1 cellular context compared by ENCODE assay signal in the genomic region with DNA sequence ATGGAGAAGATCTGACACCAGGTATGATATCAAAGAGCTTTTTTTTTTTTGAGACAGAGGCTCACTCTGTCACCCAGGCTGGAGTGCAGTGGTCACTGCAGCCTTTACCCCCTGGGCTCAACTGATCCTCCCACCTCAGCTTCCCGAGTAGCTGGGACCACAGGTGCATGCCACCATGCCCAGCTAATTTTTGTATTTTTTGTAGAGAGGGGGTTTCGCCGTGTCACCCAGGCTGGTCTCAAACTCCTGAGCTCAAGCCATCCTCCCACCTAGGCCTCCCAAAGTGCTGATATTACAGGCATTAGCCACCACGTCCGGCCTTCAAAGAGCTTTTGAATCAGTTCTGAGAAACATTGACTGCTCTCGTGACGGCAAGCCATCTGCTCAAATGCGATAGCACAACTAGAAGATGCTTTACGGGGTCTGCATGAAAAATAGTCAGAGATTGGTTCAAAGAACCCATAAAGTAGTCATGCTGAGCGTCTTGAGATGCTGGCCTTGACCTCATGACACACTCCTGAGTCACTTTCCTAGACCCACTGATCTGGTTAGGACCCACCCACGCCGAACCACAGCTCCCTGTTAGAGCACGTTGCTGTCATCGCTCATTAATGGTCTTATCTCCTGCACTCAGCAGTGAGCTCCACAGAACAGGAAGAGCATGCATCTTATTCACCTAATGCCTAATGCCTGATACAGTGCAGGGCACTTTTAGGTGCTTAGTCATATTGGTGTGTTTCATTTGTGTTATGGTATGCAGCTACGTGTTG.
A peak's percentile ranks its signal among the peaks of the same experiment; 100 is the strongest.
TF ChIP-seq lines count a peak whose summit lies in the region.

No MANE protein-coding gene starts in this region.

TF ChIP-seq in K562, 482 proteins besides CTCF, POLR2A, EP300 and RAD21 (continued from another document and continues in another):
- TF ChIP-seq MXI1 (IDR thresholded peaks at IDR 0.05; ENCODE audit: low read depth, low read length) (0 out of 2 replicates have a peak, but pooled peaks have one; percentile 74), ZNF586 (CRISPR knock-in tag; conservative IDR thresholded peaks at IDR 0.05) (no peak), ZNF583 (CRISPR knock-in tag; IDR thresholded peaks at IDR 0.05) (peak; percentile 50; the same call in 1 of the 2 replicates), ATF1 (CRISPR knock-in tag; IDR thresholded peaks at IDR 0.05) (no peak), ATF1 (tag; IDR thresholded peaks at IDR 0.05) (peak; percentile 96), ZNF121 (CRISPR knock-in tag; conservative IDR thresholded peaks at IDR 0.05) (no peak), ETV5 (CRISPR knock-in tag; IDR thresholded peaks at IDR 0.05; ENCODE audit: low read depth) (peak; percentile 98), RBM25 (IDR thresholded peaks at IDR 0.05; ENCODE audit: low read depth, low read length, severe bottlenecking) (no peak), JUN (IDR thresholded peaks at IDR 0.05; ENCODE audit: borderline replicate concordance, low read depth, low read length) (peak; percentile 95), JUN (CRISPR knock-in tag; IDR thresholded peaks at IDR 0.05; ENCODE audit: borderline replicate concordance) (peak; percentile 93; the same call in 1 of the 2 replicates), ESRRA (IDR thresholded peaks at IDR 0.05; ENCODE audit: borderline replicate concordance, low read depth) (peak; percentile 92), KLF10 (CRISPR knock-in tag; IDR thresholded peaks at IDR 0.05) (no peak), OTX1 (CRISPR knock-in tag; IDR thresholded peaks at IDR 0.05) (0 out of 2 replicates have a peak, but pooled peaks have one; percentile 20), PHB2 (IDR thresholded peaks at IDR 0.05; ENCODE audit: low read depth) (peak; percentile 91), SNRNP70 (optimal IDR thresholded peaks at IDR 0.05; ENCODE audit: low read depth, low read length) (no peak), NR4A1 (CRISPR knock-in tag; IDR thresholded peaks at IDR 0.05) (no peak), NR4A1 (tag; IDR thresholded peaks at IDR 0.05) (peak; percentile 89), TFE3 (CRISPR knock-in tag; IDR thresholded peaks at IDR 0.05) (peak; percentile 23; the same call in 1 of the 2 replicates), GMEB1 (CRISPR knock-in tag; IDR thresholded peaks at IDR 0.05) (0 out of 2 replicates have a peak, but pooled peaks have one; percentile 5), KAT2B (IDR thresholded peaks at IDR 0.05; ENCODE audit: low read depth, low read length) (no peak), ZC3H4 (CRISPR knock-in tag; IDR thresholded peaks at IDR 0.05; ENCODE audit: borderline replicate concordance) (no peak), XRCC4 (IDR thresholded peaks at IDR 0.05; ENCODE audit: extremely low read depth, insufficient read depth, insufficient read length) (no peak), MBD1 (CRISPR knock-in tag; IDR thresholded peaks at IDR 0.05) (no peak), CBFA2T2 (conservative IDR thresholded peaks at IDR 0.05) (peak; percentile 98), TOE1 (IDR thresholded peaks at IDR 0.05; ENCODE audit: borderline replicate concordance) (peak; percentile 93; the same call in 1 of the 2 replicates), TOE1 (CRISPR knock-in tag; IDR thresholded peaks at IDR 0.05; ENCODE audit: borderline replicate concordance, low read depth) (no peak), MAFF (IDR thresholded peaks at IDR 0.05; ENCODE audit: low read length) (peak; percentile 66), RBM15 (IDR thresholded peaks at IDR 0.05; ENCODE audit: insufficient read depth, low read length) (no peak), CEBPB (tag; IDR thresholded peaks at IDR 0.05) (peak; percentile 39; the same call in 1 of the 2 replicates), NFYB (IDR thresholded peaks at IDR 0.05; ENCODE audit: extremely low read depth, insufficient read length) (peak; percentile 15), PRMT5 (CRISPR knock-in tag; IDR thresholded peaks at IDR 0.05) (no peak), PHTF2 (CRISPR knock-in tag; IDR thresholded peaks at IDR 0.05) (no peak), KDM1A (IDR thresholded peaks at IDR 0.05) (peak; percentile 100), TRIM24 (IDR thresholded peaks at IDR 0.05) (peak; percentile 94 to 97), RBBP5 (IDR thresholded peaks at IDR 0.05; ENCODE audit: borderline replicate concordance, insufficient read depth, low read length, poor library complexity, severe bottlenecking) (no peak)
- TF ChIP-seq, protein P1, sequence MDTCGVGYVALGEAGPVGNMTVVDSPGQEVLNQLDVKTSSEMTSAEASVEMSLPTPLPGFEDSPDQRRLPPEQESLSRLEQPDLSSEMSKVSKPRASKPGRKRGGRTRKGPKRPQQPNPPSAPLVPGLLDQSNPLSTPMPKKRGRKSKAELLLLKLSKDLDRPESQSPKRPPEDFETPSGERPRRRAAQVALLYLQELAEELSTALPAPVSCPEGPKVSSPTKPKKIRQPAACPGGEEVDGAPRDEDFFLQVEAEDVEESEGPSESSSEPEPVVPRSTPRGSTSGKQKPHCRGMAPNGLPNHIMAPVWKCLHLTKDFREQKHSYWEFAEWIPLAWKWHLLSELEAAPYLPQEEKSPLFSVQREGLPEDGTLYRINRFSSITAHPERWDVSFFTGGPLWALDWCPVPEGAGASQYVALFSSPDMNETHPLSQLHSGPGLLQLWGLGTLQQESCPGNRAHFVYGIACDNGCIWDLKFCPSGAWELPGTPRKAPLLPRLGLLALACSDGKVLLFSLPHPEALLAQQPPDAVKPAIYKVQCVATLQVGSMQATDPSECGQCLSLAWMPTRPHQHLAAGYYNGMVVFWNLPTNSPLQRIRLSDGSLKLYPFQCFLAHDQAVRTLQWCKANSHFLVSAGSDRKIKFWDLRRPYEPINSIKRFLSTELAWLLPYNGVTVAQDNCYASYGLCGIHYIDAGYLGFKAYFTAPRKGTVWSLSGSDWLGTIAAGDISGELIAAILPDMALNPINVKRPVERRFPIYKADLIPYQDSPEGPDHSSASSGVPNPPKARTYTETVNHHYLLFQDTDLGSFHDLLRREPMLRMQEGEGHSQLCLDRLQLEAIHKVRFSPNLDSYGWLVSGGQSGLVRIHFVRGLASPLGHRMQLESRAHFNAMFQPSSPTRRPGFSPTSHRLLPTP (IDR thresholded peaks at IDR 0.05; ENCODE audit: borderline replicate concordance, extremely low read depth, insufficient read length) = no peak
- TF ChIP-seq, protein P2, sequence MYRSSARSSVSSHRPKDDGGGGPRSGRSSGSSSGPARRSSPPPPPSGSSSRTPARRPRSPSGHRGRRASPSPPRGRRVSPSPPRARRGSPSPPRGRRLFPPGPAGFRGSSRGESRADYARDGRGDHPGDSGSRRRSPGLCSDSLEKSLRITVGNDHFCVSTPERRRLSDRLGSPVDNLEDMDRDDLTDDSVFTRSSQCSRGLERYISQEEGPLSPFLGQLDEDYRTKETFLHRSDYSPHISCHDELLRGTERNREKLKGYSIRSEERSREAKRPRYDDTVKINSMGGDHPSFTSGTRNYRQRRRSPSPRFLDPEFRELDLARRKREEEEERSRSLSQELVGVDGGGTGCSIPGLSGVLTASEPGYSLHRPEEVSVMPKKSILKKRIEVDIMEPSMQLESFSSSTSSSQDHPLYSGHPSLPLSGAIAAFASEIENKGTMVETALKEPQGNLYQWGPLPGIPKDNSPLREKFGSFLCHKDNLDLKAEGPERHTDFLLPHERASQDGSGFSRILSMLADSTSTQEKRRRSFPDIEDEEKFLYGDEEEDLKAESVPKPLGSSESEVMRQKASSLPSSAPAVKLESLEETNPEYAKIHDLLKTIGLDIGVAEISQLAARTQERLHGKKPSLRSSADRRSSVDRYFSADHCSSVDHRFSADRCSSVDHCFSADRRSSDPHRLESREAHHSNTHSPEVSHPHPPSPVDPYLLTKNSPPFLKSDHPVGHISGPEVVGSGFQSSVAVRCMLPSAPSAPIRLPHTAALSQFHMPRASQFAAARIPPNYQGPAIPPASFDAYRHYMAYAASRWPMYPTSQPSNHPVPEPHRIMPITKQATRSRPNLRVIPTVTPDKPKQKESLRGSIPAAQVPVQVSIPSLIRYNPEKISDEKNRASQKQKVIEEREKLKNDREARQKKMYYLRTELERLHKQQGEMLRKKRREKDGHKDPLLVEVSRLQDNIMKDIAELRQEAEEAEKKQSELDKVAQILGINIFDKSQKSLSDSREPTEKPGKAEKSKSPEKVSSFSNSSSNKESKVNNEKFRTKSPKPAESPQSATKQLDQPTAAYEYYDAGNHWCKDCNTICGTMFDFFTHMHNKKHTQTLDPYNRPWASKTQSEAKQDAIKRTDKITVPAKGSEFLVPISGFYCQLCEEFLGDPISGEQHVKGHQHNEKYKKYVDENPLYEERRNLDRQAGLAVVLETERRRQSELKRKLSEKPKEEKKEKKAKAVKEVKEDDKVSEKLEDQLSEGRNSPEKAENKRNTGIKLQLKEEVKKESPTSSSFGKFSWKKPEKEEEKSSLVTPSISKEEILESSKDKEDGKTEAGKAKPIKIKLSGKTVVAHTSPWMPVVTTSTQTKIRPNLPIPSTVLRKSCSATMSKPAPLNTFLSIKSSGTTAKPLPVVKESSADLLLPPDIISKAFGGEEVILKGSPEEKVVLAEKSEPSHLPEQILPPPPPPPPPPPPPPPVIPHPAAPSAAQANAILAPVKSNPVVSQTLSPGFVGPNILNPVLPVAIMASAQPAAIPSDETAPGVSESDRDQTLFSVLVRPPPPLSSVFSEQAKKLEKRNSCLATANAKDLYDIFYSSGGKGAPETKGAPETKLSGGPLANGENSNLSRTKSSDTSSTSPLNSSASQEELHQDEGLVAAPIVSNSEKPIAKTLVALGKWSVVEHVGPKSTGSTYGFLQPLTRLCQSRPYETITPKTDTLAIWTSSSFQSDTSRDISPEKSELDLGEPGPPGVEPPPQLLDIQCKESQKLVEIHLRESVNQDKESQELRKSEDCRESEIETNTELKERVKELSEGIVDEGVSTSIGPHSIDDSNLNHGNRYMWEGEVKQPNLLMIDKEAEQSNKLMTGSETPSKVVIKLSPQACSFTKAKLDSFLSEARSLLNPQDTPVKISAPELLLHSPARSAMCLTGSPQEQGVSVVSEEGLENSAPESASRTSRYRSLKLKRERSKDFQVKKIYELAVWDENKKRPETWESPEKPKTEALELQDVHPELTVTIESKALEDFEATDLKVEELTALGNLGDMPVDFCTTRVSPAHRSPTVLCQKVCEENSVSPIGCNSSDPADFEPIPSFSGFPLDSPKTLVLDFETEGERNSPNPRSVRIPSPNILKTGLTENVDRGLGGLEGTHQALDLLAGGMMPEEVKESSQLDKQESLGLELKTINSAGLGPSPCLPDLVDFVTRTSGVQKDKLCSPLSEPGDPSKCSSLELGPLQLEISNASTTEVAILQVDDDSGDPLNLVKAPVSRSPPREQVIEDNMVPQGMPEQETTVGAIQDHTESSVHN (IDR thresholded peaks at IDR 0.05; ENCODE audit: borderline replicate concordance in 1 of 2, low read depth in 1 of 2) = peak in 1 of 2 experiments; percentile 95; a peak in 2 of 4 replicates
- TF ChIP-seq, protein P3, sequence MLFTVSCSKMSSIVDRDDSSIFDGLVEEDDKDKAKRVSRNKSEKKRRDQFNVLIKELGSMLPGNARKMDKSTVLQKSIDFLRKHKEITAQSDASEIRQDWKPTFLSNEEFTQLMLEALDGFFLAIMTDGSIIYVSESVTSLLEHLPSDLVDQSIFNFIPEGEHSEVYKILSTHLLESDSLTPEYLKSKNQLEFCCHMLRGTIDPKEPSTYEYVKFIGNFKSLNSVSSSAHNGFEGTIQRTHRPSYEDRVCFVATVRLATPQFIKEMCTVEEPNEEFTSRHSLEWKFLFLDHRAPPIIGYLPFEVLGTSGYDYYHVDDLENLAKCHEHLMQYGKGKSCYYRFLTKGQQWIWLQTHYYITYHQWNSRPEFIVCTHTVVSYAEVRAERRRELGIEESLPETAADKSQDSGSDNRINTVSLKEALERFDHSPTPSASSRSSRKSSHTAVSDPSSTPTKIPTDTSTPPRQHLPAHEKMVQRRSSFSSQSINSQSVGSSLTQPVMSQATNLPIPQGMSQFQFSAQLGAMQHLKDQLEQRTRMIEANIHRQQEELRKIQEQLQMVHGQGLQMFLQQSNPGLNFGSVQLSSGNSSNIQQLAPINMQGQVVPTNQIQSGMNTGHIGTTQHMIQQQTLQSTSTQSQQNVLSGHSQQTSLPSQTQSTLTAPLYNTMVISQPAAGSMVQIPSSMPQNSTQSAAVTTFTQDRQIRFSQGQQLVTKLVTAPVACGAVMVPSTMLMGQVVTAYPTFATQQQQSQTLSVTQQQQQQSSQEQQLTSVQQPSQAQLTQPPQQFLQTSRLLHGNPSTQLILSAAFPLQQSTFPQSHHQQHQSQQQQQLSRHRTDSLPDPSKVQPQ (CRISPR knock-in tag; IDR thresholded peaks at IDR 0.05; ENCODE audit: borderline replicate concordance) = no peak
